ENCODE assay signal across 1 cellular context in the genomic region with DNA sequence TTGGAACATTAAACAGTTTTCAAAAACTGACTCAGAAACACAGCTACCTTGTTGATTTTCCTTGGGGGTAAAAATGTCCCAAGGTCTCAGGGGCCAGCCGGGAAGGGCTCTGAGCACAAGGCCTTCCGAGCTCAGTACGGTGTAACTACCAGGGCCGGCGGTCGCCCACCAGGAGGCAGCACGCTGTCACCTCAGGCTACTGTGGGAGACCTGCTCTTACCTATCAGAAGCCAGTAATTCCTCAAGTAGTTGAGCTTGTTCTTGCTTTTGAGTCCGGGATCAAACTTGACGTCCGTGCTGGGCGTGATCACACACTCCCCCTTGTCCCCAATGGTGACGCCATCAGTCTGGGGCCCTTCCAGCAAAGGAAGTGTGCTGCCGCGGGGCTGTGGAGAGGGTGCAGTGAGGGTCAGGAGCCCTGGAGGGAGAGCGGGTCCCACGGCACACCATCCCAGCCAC.
TF ChIP-seq lines count a peak whose summit lies in the region.

No MANE protein-coding gene starts in this region.

TF ChIP-seq in HepG2, 621 proteins besides CTCF, POLR2A, EP300 and RAD21 (continued from another document and continues in another):
- TF ChIP-seq, protein P1, sequence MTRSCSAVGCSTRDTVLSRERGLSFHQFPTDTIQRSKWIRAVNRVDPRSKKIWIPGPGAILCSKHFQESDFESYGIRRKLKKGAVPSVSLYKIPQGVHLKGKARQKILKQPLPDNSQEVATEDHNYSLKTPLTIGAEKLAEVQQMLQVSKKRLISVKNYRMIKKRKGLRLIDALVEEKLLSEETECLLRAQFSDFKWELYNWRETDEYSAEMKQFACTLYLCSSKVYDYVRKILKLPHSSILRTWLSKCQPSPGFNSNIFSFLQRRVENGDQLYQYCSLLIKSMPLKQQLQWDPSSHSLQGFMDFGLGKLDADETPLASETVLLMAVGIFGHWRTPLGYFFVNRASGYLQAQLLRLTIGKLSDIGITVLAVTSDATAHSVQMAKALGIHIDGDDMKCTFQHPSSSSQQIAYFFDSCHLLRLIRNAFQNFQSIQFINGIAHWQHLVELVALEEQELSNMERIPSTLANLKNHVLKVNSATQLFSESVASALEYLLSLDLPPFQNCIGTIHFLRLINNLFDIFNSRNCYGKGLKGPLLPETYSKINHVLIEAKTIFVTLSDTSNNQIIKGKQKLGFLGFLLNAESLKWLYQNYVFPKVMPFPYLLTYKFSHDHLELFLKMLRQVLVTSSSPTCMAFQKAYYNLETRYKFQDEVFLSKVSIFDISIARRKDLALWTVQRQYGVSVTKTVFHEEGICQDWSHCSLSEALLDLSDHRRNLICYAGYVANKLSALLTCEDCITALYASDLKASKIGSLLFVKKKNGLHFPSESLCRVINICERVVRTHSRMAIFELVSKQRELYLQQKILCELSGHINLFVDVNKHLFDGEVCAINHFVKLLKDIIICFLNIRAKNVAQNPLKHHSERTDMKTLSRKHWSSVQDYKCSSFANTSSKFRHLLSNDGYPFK (CRISPR knock-in tag; IDR thresholded peaks at IDR 0.05; ENCODE audit: borderline replicate concordance), result 0 out of 2 replicates have a peak, but pooled peaks have one; percentile 3
- no peak for TF ChIP-seq TGIF2 (CRISPR knock-in tag; IDR thresholded peaks at IDR 0.05)
- TF ChIP-seq, protein P2, sequence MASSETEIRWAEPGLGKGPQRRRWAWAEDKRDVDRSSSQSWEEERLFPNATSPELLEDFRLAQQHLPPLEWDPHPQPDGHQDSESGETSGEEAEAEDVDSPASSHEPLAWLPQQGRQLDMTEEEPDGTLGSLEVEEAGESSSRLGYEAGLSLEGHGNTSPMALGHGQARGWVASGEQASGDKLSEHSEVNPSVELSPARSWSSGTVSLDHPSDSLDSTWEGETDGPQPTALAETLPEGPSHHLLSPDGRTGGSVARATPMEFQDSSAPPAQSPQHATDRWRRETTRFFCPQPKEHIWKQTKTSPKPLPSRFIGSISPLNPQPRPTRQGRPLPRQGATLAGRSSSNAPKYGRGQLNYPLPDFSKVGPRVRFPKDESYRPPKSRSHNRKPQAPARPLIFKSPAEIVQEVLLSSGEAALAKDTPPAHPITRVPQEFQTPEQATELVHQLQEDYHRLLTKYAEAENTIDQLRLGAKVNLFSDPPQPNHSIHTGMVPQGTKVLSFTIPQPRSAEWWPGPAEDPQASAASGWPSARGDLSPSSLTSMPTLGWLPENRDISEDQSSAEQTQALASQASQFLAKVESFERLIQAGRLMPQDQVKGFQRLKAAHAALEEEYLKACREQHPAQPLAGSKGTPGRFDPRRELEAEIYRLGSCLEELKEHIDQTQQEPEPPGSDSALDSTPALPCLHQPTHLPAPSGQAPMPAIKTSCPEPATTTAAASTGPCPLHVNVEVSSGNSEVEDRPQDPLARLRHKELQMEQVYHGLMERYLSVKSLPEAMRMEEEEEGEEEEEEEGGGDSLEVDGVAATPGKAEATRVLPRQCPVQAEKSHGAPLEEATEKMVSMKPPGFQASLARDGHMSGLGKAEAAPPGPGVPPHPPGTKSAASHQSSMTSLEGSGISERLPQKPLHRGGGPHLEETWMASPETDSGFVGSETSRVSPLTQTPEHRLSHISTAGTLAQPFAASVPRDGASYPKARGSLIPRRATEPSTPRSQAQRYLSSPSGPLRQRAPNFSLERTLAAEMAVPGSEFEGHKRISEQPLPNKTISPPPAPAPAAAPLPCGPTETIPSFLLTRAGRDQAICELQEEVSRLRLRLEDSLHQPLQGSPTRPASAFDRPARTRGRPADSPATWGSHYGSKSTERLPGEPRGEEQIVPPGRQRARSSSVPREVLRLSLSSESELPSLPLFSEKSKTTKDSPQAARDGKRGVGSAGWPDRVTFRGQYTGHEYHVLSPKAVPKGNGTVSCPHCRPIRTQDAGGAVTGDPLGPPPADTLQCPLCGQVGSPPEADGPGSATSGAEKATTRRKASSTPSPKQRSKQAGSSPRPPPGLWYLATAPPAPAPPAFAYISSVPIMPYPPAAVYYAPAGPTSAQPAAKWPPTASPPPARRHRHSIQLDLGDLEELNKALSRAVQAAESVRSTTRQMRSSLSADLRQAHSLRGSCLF (CRISPR knock-in tag; IDR thresholded peaks at IDR 0.05; ENCODE audit: borderline replicate concordance), result no peak
- TF ChIP-seq JUND (CRISPR knock-in tag; IDR thresholded peaks at IDR 0.05), result 0 out of 2 replicates have a peak, but pooled peaks have one; percentile 54
- TF ChIP-seq EZH2 (conservative IDR thresholded peaks at IDR 0.05; ENCODE audit: low read depth, low read length), result no peak
- TF ChIP-seq LCORL (IDR thresholded peaks at IDR 0.05), result no peak
- TF ChIP-seq LCORL (CRISPR knock-in tag; IDR thresholded peaks at IDR 0.05), result no peak
- TF ChIP-seq CREM (IDR thresholded peaks at IDR 0.05), result no peak
- no peak for TF ChIP-seq CREM (CRISPR knock-in tag; IDR thresholded peaks at IDR 0.05)
- TF ChIP-seq ZNF83 (CRISPR knock-in tag; IDR thresholded peaks at IDR 0.05; ENCODE audit: borderline replicate concordance), result no peak
- peak; percentile 16; the same call in 1 of the 2 replicates for TF ChIP-seq ZMYM3 (CRISPR knock-in tag; IDR thresholded peaks at IDR 0.05)
- no peak for TF ChIP-seq ZNF224 (CRISPR knock-in tag; IDR thresholded peaks at IDR 0.05)
- TF ChIP-seq EEA1 (CRISPR knock-in tag; IDR thresholded peaks at IDR 0.05; ENCODE audit: borderline replicate concordance), result 0 out of 2 replicates have a peak, but pooled peaks have one; percentile 33
- TF ChIP-seq, protein P3, sequence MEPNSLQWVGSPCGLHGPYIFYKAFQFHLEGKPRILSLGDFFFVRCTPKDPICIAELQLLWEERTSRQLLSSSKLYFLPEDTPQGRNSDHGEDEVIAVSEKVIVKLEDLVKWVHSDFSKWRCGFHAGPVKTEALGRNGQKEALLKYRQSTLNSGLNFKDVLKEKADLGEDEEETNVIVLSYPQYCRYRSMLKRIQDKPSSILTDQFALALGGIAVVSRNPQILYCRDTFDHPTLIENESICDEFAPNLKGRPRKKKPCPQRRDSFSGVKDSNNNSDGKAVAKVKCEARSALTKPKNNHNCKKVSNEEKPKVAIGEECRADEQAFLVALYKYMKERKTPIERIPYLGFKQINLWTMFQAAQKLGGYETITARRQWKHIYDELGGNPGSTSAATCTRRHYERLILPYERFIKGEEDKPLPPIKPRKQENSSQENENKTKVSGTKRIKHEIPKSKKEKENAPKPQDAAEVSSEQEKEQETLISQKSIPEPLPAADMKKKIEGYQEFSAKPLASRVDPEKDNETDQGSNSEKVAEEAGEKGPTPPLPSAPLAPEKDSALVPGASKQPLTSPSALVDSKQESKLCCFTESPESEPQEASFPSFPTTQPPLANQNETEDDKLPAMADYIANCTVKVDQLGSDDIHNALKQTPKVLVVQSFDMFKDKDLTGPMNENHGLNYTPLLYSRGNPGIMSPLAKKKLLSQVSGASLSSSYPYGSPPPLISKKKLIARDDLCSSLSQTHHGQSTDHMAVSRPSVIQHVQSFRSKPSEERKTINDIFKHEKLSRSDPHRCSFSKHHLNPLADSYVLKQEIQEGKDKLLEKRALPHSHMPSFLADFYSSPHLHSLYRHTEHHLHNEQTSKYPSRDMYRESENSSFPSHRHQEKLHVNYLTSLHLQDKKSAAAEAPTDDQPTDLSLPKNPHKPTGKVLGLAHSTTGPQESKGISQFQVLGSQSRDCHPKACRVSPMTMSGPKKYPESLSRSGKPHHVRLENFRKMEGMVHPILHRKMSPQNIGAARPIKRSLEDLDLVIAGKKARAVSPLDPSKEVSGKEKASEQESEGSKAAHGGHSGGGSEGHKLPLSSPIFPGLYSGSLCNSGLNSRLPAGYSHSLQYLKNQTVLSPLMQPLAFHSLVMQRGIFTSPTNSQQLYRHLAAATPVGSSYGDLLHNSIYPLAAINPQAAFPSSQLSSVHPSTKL (CRISPR knock-in tag; IDR thresholded peaks at IDR 0.05), result peak; percentile 53; the same call in 1 of the 2 replicates
- TF ChIP-seq, protein P4, sequence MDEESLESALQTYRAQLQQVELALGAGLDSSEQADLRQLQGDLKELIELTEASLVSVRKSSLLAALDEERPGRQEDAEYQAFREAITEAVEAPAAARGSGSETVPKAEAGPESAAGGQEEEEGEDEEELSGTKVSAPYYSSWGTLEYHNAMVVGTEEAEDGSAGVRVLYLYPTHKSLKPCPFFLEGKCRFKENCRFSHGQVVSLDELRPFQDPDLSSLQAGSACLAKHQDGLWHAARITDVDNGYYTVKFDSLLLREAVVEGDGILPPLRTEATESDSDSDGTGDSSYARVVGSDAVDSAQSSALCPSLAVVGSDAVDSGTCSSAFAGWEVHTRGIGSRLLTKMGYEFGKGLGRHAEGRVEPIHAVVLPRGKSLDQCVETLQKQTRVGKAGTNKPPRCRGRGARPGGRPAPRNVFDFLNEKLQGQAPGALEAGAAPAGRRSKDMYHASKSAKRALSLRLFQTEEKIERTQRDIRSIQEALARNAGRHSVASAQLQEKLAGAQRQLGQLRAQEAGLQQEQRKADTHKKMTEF (CRISPR knock-in tag; IDR thresholded peaks at IDR 0.05), result 0 out of 2 replicates have a peak, but pooled peaks have one; percentile 25
- TF ChIP-seq RARA (CRISPR knock-in tag; IDR thresholded peaks at IDR 0.05), result no peak
- 0 out of 2 replicates have a peak, but pooled peaks have one; percentile 59 for TF ChIP-seq CBFB (CRISPR knock-in tag; IDR thresholded peaks at IDR 0.05)
- TF ChIP-seq RCOR2 (CRISPR knock-in tag; IDR thresholded peaks at IDR 0.05), result 0 out of 2 replicates have a peak, but pooled peaks have one; percentile 30
- peak; percentile 18; the same call in 1 of the 2 replicates for TF ChIP-seq ZNF788 (CRISPR knock-in tag; IDR thresholded peaks at IDR 0.05; ENCODE audit: borderline replicate concordance)
- TF ChIP-seq, protein P5, sequence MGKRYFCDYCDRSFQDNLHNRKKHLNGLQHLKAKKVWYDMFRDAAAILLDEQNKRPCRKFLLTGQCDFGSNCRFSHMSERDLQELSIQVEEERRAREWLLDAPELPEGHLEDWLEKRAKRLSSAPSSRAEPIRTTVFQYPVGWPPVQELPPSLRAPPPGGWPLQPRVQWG (CRISPR knock-in tag; IDR thresholded peaks at IDR 0.05; ENCODE audit: borderline replicate concordance, low read depth), result no peak
- TF ChIP-seq, protein P6, sequence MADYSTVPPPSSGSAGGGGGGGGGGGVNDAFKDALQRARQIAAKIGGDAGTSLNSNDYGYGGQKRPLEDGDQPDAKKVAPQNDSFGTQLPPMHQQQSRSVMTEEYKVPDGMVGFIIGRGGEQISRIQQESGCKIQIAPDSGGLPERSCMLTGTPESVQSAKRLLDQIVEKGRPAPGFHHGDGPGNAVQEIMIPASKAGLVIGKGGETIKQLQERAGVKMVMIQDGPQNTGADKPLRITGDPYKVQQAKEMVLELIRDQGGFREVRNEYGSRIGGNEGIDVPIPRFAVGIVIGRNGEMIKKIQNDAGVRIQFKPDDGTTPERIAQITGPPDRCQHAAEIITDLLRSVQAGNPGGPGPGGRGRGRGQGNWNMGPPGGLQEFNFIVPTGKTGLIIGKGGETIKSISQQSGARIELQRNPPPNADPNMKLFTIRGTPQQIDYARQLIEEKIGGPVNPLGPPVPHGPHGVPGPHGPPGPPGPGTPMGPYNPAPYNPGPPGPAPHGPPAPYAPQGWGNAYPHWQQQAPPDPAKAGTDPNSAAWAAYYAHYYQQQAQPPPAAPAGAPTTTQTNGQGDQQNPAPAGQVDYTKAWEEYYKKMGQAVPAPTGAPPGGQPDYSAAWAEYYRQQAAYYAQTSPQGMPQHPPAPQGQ (CRISPR knock-in tag; IDR thresholded peaks at IDR 0.05; ENCODE audit: borderline replicate concordance), result no peak
- 0 out of 2 replicates have a peak, but pooled peaks have one; percentile 41 for TF ChIP-seq FOXO1 (CRISPR knock-in tag; IDR thresholded peaks at IDR 0.05)
- peak; percentile 67; the same call in 1 of the 2 replicates for TF ChIP-seq KDM2A (CRISPR knock-in tag; IDR thresholded peaks at IDR 0.05; ENCODE audit: borderline replicate concordance, low read depth)
- 0 out of 2 replicates have a peak, but pooled peaks have one; percentile 26 for TF ChIP-seq ZBTB7A (CRISPR knock-in tag; IDR thresholded peaks at IDR 0.05)
- TF ChIP-seq, protein P7, sequence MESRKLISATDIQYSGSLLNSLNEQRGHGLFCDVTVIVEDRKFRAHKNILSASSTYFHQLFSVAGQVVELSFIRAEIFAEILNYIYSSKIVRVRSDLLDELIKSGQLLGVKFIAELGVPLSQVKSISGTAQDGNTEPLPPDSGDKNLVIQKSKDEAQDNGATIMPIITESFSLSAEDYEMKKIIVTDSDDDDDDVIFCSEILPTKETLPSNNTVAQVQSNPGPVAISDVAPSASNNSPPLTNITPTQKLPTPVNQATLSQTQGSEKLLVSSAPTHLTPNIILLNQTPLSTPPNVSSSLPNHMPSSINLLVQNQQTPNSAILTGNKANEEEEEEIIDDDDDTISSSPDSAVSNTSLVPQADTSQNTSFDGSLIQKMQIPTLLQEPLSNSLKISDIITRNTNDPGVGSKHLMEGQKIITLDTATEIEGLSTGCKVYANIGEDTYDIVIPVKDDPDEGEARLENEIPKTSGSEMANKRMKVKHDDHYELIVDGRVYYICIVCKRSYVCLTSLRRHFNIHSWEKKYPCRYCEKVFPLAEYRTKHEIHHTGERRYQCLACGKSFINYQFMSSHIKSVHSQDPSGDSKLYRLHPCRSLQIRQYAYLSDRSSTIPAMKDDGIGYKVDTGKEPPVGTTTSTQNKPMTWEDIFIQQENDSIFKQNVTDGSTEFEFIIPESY (CRISPR knock-in tag; IDR thresholded peaks at IDR 0.05), result 0 out of 2 replicates have a peak, but pooled peaks have one; percentile 50
- TF ChIP-seq FIP1L1 (IDR thresholded peaks at IDR 0.05; ENCODE audit: borderline replicate concordance, insufficient read depth, low read depth, low read length), result no peak
- TF ChIP-seq ZFX (CRISPR knock-in tag; IDR thresholded peaks at IDR 0.05; ENCODE audit: low read depth), result peak; percentile 34; the same call in 1 of the 2 replicates
- no peak for TF ChIP-seq ZNF761 (CRISPR knock-in tag; conservative IDR thresholded peaks at IDR 0.05)
- peak; percentile 64 for TF ChIP-seq SALL1 (CRISPR knock-in tag; IDR thresholded peaks at IDR 0.05)
- peak; percentile 53 for TF ChIP-seq SAP130 (CRISPR knock-in tag; IDR thresholded peaks at IDR 0.05; ENCODE audit: low read depth)
- TF ChIP-seq KLF15 (CRISPR knock-in tag; IDR thresholded peaks at IDR 0.05; ENCODE audit: borderline replicate concordance), result no peak
- TF ChIP-seq STAT5B (CRISPR knock-in tag; IDR thresholded peaks at IDR 0.05), result no peak
- peak; percentile 10; the same call in 1 of the 2 replicates for TF ChIP-seq CEBPG (CRISPR knock-in tag; IDR thresholded peaks at IDR 0.05)
- peak; percentile 64; the same call in 1 of the 2 replicates for TF ChIP-seq MIXL1 (CRISPR knock-in tag; IDR thresholded peaks at IDR 0.05)
- 0 out of 2 replicates have a peak, but pooled peaks have one; percentile 62 for TF ChIP-seq CCDC6 (CRISPR knock-in tag; IDR thresholded peaks at IDR 0.05)
- peak; percentile 80; the same call in 1 of the 2 replicates for TF ChIP-seq ZNF598 (CRISPR knock-in tag; IDR thresholded peaks at IDR 0.05; ENCODE audit: borderline replicate concordance)
- TF ChIP-seq, protein P8, sequence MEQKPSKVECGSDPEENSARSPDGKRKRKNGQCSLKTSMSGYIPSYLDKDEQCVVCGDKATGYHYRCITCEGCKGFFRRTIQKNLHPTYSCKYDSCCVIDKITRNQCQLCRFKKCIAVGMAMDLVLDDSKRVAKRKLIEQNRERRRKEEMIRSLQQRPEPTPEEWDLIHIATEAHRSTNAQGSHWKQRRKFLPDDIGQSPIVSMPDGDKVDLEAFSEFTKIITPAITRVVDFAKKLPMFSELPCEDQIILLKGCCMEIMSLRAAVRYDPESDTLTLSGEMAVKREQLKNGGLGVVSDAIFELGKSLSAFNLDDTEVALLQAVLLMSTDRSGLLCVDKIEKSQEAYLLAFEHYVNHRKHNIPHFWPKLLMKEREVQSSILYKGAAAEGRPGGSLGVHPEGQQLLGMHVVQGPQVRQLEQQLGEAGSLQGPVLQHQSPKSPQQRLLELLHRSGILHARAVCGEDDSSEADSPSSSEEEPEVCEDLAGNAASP (CRISPR knock-in tag; IDR thresholded peaks at IDR 0.05; ENCODE audit: borderline replicate concordance), result peak; percentile 59
- TF ChIP-seq ERF (CRISPR knock-in tag; IDR thresholded peaks at IDR 0.05), result peak; percentile 59; the same call in 1 of the 2 replicates
- no peak for TF ChIP-seq SIX1 (CRISPR knock-in tag; IDR thresholded peaks at IDR 0.05; ENCODE audit: borderline replicate concordance)
- TF ChIP-seq HMGA1 (CRISPR knock-in tag; conservative IDR thresholded peaks at IDR 0.05), result no peak
